Comparison of ENCODE assay signal across 1 cellular context in the genomic region with DNA sequence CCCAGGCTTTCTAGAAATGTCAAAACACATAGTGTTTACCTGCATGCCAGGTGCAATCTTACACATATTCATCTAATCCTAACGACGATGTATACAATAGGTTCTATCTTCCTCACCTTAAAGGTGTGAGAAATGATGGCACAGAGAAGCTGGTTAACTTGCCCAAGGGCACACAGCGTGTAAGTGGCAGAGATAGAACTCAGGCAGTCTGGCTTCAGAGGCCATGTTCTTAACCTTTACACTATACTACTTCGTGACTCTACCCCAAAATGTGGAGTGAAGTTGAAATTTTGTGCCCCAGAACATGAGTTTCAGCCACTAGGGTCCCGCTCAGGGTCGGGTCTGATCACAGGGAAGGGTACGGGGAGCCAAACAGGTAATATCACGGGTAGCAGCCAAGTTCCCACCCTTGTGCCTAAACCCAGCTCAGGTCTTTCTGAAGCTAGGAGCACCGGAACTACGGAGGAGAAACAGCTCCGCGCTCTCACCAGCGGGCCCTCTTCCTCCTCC.
TF ChIP-seq lines count a peak whose summit lies in the region.

No MANE protein-coding gene starts in this region.

TF ChIP-seq in K562, 482 proteins besides CTCF, POLR2A, EP300 and RAD21 (continued from another document):
- TF ChIP-seq, protein P1, sequence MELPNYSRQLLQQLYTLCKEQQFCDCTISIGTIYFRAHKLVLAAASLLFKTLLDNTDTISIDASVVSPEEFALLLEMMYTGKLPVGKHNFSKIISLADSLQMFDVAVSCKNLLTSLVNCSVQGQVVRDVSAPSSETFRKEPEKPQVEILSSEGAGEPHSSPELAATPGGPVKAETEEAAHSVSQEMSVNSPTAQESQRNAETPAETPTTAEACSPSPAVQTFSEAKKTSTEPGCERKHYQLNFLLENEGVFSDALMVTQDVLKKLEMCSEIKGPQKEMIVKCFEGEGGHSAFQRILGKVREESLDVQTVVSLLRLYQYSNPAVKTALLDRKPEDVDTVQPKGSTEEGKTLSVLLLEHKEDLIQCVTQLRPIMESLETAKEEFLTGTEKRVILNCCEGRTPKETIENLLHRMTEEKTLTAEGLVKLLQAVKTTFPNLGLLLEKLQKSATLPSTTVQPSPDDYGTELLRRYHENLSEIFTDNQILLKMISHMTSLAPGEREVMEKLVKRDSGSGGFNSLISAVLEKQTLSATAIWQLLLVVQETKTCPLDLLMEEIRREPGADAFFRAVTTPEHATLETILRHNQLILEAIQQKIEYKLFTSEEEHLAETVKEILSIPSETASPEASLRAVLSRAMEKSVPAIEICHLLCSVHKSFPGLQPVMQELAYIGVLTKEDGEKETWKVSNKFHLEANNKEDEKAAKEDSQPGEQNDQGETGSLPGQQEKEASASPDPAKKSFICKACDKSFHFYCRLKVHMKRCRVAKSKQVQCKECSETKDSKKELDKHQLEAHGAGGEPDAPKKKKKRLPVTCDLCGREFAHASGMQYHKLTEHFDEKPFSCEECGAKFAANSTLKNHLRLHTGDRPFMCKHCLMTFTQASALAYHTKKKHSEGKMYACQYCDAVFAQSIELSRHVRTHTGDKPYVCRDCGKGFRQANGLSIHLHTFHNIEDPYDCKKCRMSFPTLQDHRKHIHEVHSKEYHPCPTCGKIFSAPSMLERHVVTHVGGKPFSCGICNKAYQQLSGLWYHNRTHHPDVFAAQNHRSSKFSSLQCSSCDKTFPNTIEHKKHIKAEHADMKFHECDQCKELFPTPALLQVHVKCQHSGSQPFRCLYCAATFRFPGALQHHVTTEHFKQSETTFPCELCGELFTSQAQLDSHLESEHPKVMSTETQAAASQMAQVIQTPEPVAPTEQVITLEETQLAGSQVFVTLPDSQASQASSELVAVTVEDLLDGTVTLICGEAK (IDR thresholded peaks at IDR 0.05), result no peak
- TF ChIP-seq, protein P1 (CRISPR knock-in tag; IDR thresholded peaks at IDR 0.05), result no peak
- TF ChIP-seq RBM39 (optimal IDR thresholded peaks at IDR 0.05; ENCODE audit: low read depth, low read length) (peak; percentile 59), MYC (IDR thresholded peaks at IDR 0.05; ENCODE audit: low read depth, low read length) (no peak), MYC (CRISPR knock-in tag; IDR thresholded peaks at IDR 0.05; ENCODE audit: borderline replicate concordance, low read depth) (peak; percentile 57; the same call in 1 of the 2 replicates), ZFP36 (IDR thresholded peaks at IDR 0.05; ENCODE audit: low read depth, low read length, partially characterized antibody) (peak; percentile 98), KAT7 (CRISPR knock-in tag; IDR thresholded peaks at IDR 0.05; ENCODE audit: borderline replicate concordance) (no peak), ARID1B (IDR thresholded peaks at IDR 0.05) (peak; percentile 14; the same call in 1 of the 2 replicates), KDM1A (IDR thresholded peaks at IDR 0.05) (peak; percentile 89 to 90), CHD1 (IDR thresholded peaks at IDR 0.05; ENCODE audit: low read length) (peak; percentile 89), SMARCA5 (IDR thresholded peaks at IDR 0.05) (peak; percentile 88; the same call in 1 of the 2 replicates), HNRNPH1 (optimal IDR thresholded peaks at IDR 0.05; ENCODE audit: low read depth, low read length) (no peak), CBFB (CRISPR knock-in tag; IDR thresholded peaks at IDR 0.05) (peak; percentile 57; the same call in 1 of the 2 replicates), RFX5 (IDR thresholded peaks at IDR 0.05; ENCODE audit: low read depth, low read length) (no peak), RCOR1 (IDR thresholded peaks at IDR 0.05; ENCODE audit: borderline replicate concordance in 1 of 2, low read depth in 2 of 2, low read length in 2 of 2) (peak; percentile 27 to 80; a peak in 3 of 4 replicates), CC2D1A (IDR thresholded peaks at IDR 0.05) (peak; percentile 21; the same call in 1 of the 2 replicates), ZNF41 (CRISPR knock-in tag; conservative IDR thresholded peaks at IDR 0.05) (no peak), ZNF780A (CRISPR knock-in tag; IDR thresholded peaks at IDR 0.05) (no peak), HMG20A (CRISPR knock-in tag; conservative IDR thresholded peaks at IDR 0.05) (no peak), SMARCC2 (IDR thresholded peaks at IDR 0.05; ENCODE audit: low read depth) (0 out of 2 replicates have a peak, but pooled peaks have one; percentile 15), CHD7 (IDR thresholded peaks at IDR 0.05; ENCODE audit: low read depth, low read length) (peak; percentile 21), GABPB2 (CRISPR knock-in tag; conservative IDR thresholded peaks at IDR 0.05) (no peak), E2F5 (CRISPR knock-in tag; IDR thresholded peaks at IDR 0.05) (0 out of 2 replicates have a peak, but pooled peaks have one; percentile 26), BCOR (IDR thresholded peaks at IDR 0.05) (peak; percentile 96), ZNF830 (CRISPR knock-in tag; IDR thresholded peaks at IDR 0.05) (peak; percentile 17; the same call in 1 of the 2 replicates)
- TF ChIP-seq, protein P2, sequence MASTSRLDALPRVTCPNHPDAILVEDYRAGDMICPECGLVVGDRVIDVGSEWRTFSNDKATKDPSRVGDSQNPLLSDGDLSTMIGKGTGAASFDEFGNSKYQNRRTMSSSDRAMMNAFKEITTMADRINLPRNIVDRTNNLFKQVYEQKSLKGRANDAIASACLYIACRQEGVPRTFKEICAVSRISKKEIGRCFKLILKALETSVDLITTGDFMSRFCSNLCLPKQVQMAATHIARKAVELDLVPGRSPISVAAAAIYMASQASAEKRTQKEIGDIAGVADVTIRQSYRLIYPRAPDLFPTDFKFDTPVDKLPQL (IDR thresholded peaks at IDR 0.05; ENCODE audit: extremely low read depth, insufficient read length), result peak; percentile 41
